Comparison of ENCODE assay signal across 8 cellular contexts in genomic region chr11:78350646-78351165, GRCh38.
DNase-seq lines count a peak whose midpoint lies in the region; ATAC-seq and TF ChIP-seq lines count a peak whose summit lies in the region.

No MANE protein-coding gene starts in this region.

- H3K27ac ChIP-seq in stomach = peak overlapping the region; percentile 28 to 86 (median 78)

- H3K36me3 ChIP-seq in adipocyte (ENCODE audit: control insufficient read depth, insufficient read depth, low read length, severe bottlenecking) (no peaks in the 10 kb centered on the region), stomach (no peaks in the 10 kb centered on the region)

- POLR2A ChIA-PET in activated CD4-positive, alpha-beta memory T cell treated with anti-CD3 and anti-CD28 coated beads, Interleukin-2, amount 10 ng/mL, durations not matched to agents 7 days and 5 days (lab: Charles Lee) = interaction anchor here (1.0 to 3.9 kb wide), 5 partner anchors 11 to 67 kb away, joined by 4 to 21 read pairs (median 8); partner anchors contain the start of gene GAB2
- POLR2A ChIA-PET in activated CD4-positive, alpha-beta memory T cell treated with anti-CD3 and anti-CD28 coated beads for 36 hours (lab: Charles Lee) = no interaction called here

- CTCF ChIA-PET in activated CD4-positive, alpha-beta memory T cell treated with anti-CD3 and anti-CD28 coated beads, Interleukin-2, amount 10 ng/mL, durations not matched to agents 7 days and 5 days (lab: Charles Lee) = interaction anchor here (1.4 kb wide), 1 partner anchor 10 kb away, joined by 3 read pairs; no protein-coding TSS in a partner anchor
- CTCF ChIA-PET in activated CD4-positive, alpha-beta memory T cell treated with anti-CD3 and anti-CD28 coated beads for 36 hours (lab: Charles Lee) = interaction anchor here (1.0 to 1.3 kb wide), 2 partner anchors 10 to 214 kb away, joined by 3 to 4 read pairs; no protein-coding TSS in a partner anchor

- WGBS in stomach, 5 donors = 3 to 18% (median 4%) methylated on average over 7 of the region's 7 CpGs

- peaks cover 33% of the 10 kb centered on the region for H3K36me3 Mint-ChIP-seq in activated CD4-positive, alpha-beta memory T cell treated with anti-CD3 and anti-CD28 coated beads, Interleukin-2, amount 10 ng/mL, durations not matched to agents 7 days and 5 days (ENCODE audit: low read depth)
- H3K36me3 Mint-ChIP-seq in activated CD4-positive, alpha-beta memory T cell treated with anti-CD3 and anti-CD28 coated beads for 36 hours = no peaks in the 10 kb centered on the region

- H3K27me3 ChIP-seq in adipocyte (replicated peaks; ENCODE audit: control insufficient read depth, insufficient read depth, low read length) (no peaks in the 10 kb centered on the region), stomach (no peaks in the 10 kb centered on the region)

- H3K4me1 ChIP-seq in adipocyte (ENCODE audit: control insufficient read depth, insufficient read depth, low read length) = peaks cover 47% of the 10 kb centered on the region
- H3K4me1 ChIP-seq in stomach = peaks cover 31 to 92% (median 42%) of the 10 kb centered on the region in 4 donors

- H3K4me3 Mint-ChIP-seq in activated CD4-positive, alpha-beta memory T cell treated with anti-CD3 and anti-CD28 coated beads, Interleukin-2, amount 10 ng/mL, durations not matched to agents 7 days and 5 days = no peak overlapping the region
- H3K4me3 Mint-ChIP-seq in activated CD4-positive, alpha-beta memory T cell treated with anti-CD3 and anti-CD28 coated beads for 36 hours = no peak overlapping the region

- ATAC-seq in GM21526 (IDR thresholded peaks at IDR 0.05; ENCODE audit: low FRiP score, unreplicated experiment) (no peak), GM18517 (IDR thresholded peaks at IDR 0.05; ENCODE audit: unreplicated experiment) (no peak)

- peaks cover 3% of the 10 kb centered on the region for H3K9me3 Mint-ChIP-seq in activated CD4-positive, alpha-beta memory T cell treated with anti-CD3 and anti-CD28 coated beads, Interleukin-2, amount 10 ng/mL, durations not matched to agents 7 days and 5 days
- no peaks in the 10 kb centered on the region for H3K9me3 Mint-ChIP-seq in activated CD4-positive, alpha-beta memory T cell treated with anti-CD3 and anti-CD28 coated beads for 36 hours

- peak overlapping the region; percentile 73 for H3K4me3 ChIP-seq in adipocyte (ENCODE audit: low read length)
- peak overlapping the region; percentile 11 to 22 (median 15) for H3K4me3 ChIP-seq in stomach

- intact Hi-C loops in activated CD4-positive, alpha-beta memory T cell treated with anti-CD3 and anti-CD28 coated beads for 36 hours (cut with micrococcal nuclease) = no loop called here
- intact Hi-C loops in stomach (cut with DNase I; ENCODE audit: low total_unique reads) = no loop called here

- no peak for TF ChIP-seq CTCF in stomach (IDR thresholded peaks at IDR 0.05)

- peak overlapping the region; percentile 77 for H3K9ac ChIP-seq in adipocyte (ENCODE audit: low read length)

- peak overlapping the region; percentile 76 for H3K27ac Mint-ChIP-seq in activated CD4-positive, alpha-beta memory T cell treated with anti-CD3 and anti-CD28 coated beads, Interleukin-2, amount 10 ng/mL, durations not matched to agents 7 days and 5 days
- no peak overlapping the region for H3K27ac Mint-ChIP-seq in activated CD4-positive, alpha-beta memory T cell treated with anti-CD3 and anti-CD28 coated beads for 36 hours

- no peaks in the 10 kb centered on the region for H3K27me3 Mint-ChIP-seq in activated CD4-positive, alpha-beta memory T cell treated with anti-CD3 and anti-CD28 coated beads, Interleukin-2, amount 10 ng/mL, durations not matched to agents 7 days and 5 days
- H3K27me3 Mint-ChIP-seq in activated CD4-positive, alpha-beta memory T cell treated with anti-CD3 and anti-CD28 coated beads for 36 hours = peaks cover 1% of the 10 kb centered on the region

- no peak for TF ChIP-seq EP300 in stomach (IDR thresholded peaks at IDR 0.05)

- TF ChIP-seq POLR2A in stomach (IDR thresholded peaks at IDR 0.05) = no peak

- peaks cover 64% of the 10 kb centered on the region for H3K4me1 Mint-ChIP-seq in activated CD4-positive, alpha-beta memory T cell treated with anti-CD3 and anti-CD28 coated beads, Interleukin-2, amount 10 ng/mL, durations not matched to agents 7 days and 5 days
- peaks cover 17% of the 10 kb centered on the region for H3K4me1 Mint-ChIP-seq in activated CD4-positive, alpha-beta memory T cell treated with anti-CD3 and anti-CD28 coated beads for 36 hours (ENCODE audit: low read depth)

- DNase-seq in activated CD4-positive, alpha-beta memory T cell treated with anti-CD3 and anti-CD28 coated beads, Interleukin-2, amount 10 ng/mL, durations not matched to agents 7 days and 5 days = no peak
- no peak for DNase-seq in activated CD4-positive, alpha-beta memory T cell treated with anti-CD3 and anti-CD28 coated beads for 36 hours
- DNase-seq in adipocyte (ENCODE audit: low read depth) (peak; percentile 57), inferior parietal cortex (ENCODE audit: extremely low spot score) (peak; percentile 73), stomach (no peak)
- no peak for DNase-seq in activated CD4-positive, alpha-beta T cell treated with anti-CD3 and anti-CD28 coated beads, Interleukin-2, amount 50 U/mL, for 1 hour

- H3K9me3 ChIP-seq in adipocyte (ENCODE audit: control insufficient read depth, low read length) (no peaks in the 10 kb centered on the region), stomach (no peaks in the 10 kb centered on the region)

Comparison
In these comparisons a context has a peak if more than half of its experiments do, and no peak if none do; other contexts are left out.
1. DNase-seq: peak in adipocyte (single experiment) and inferior parietal cortex (single experiment); none in activated CD4-positive, alpha-beta memory T cell treated with anti-CD3 and anti-CD28 coated beads, Interleukin-2, amount 10 ng/mL, durations not matched to agents 7 days and 5 days (single experiment), activated CD4-positive, alpha-beta memory T cell treated with anti-CD3 and anti-CD28 coated beads for 36 hours (single experiment), stomach (single experiment) and activated CD4-positive, alpha-beta T cell treated with anti-CD3 and anti-CD28 coated beads, Interleukin-2, amount 50 U/mL, for 1 hour (single experiment).